ENCODE assay signal across 12 cellular contexts in genomic region chr4:142557220-142557801, GRCh38.
A peak's percentile ranks its signal among the peaks of the same experiment; 100 is the strongest.
DNase-seq lines count a peak whose midpoint lies in the region; ATAC-seq and TF ChIP-seq lines count a peak whose summit lies in the region.
"Had no signal": no experiment of that assay in that cellular context is flagged by ENCODE, and none has a peak within 500 bp of the region (broad histone marks: within the 10 kb centered on the region; RNA-seq: fewer than 3 reads in every experiment).

No MANE protein-coding gene starts in this region.

- H3K27me3 Mint-ChIP-seq in activated T-cell treated with anti-CD3 and anti-CD28 coated beads, Interleukin-2, amount 50 U/mL, for 24 hours, result no peaks in the 10 kb centered on the region
- H3K27me3 Mint-ChIP-seq in CD8-positive, alpha-beta memory T cell, result peaks cover 0 to 2% of the 10 kb centered on the region in 2 donors
- no peaks in the 10 kb centered on the region for H3K27me3 Mint-ChIP-seq in activated CD4-positive, alpha-beta memory T cell treated with anti-CD3 and anti-CD28 coated beads for 36 hours
- H3K27me3 Mint-ChIP-seq in naive thymus-derived CD4-positive, alpha-beta T cell, result no peaks in the 10 kb centered on the region
- H3K27me3 Mint-ChIP-seq: B cell had no signal

- CTCF ChIA-PET in CD8-positive, alpha-beta memory T cell (lab: Charles Lee), result interaction anchor here (1.5 kb wide), 1 partner anchor 10 kb away, joined by 3 read pairs; no protein-coding TSS in a partner anchor
- CTCF ChIA-PET in activated CD4-positive, alpha-beta memory T cell treated with anti-CD3 and anti-CD28 coated beads for 36 hours (lab: Charles Lee), result interaction anchor here (1.0 to 1.9 kb wide), 6 partner anchors 10 to 204 kb away, joined by 3 to 6 read pairs (median 4); no protein-coding TSS in a partner anchor
- CTCF ChIA-PET in naive thymus-derived CD4-positive, alpha-beta T cell (lab: Charles Lee), result interaction anchor here (0.9 to 2.3 kb wide), 2 partner anchors 10 to 12 kb away, joined by 3 to 10 read pairs; no protein-coding TSS in a partner anchor

- H3K36me3 Mint-ChIP-seq in activated T-cell treated with anti-CD3 and anti-CD28 coated beads, Interleukin-2, amount 50 U/mL, for 24 hours (ENCODE audit: low read depth), result peaks cover 2% of the 10 kb centered on the region
- peaks cover 0 to 5% (median 0%) of the 10 kb centered on the region in 3 donors for H3K36me3 Mint-ChIP-seq in CD8-positive, alpha-beta memory T cell
- H3K36me3 Mint-ChIP-seq in activated CD4-positive, alpha-beta memory T cell treated with anti-CD3 and anti-CD28 coated beads for 36 hours, result peaks cover 10% of the 10 kb centered on the region
- H3K36me3 Mint-ChIP-seq in naive thymus-derived CD4-positive, alpha-beta T cell, result peaks cover 0 to 5% (median 3%) of the 10 kb centered on the region in 5 donors

- no peak overlapping the region for H3K27ac ChIP-seq in CD8-positive, alpha-beta memory T cell (ENCODE audit: low read depth, low read length)
- peak overlapping the region; percentile 60 for H3K27ac ChIP-seq in naive thymus-derived CD4-positive, alpha-beta T cell (ENCODE audit: low read depth, low read length)
- no peak overlapping the region for H3K27ac ChIP-seq in testis

- H3K4me1 ChIP-seq in CD8-positive, alpha-beta memory T cell (ENCODE audit: insufficient read depth, low read length), result peaks cover 44% of the 10 kb centered on the region
- H3K4me1 ChIP-seq in naive thymus-derived CD4-positive, alpha-beta T cell (ENCODE audit: control insufficient read depth in 2 of 2, insufficient read depth in 2 of 2, low read length in 2 of 2), result peaks cover 0 to 41% of the 10 kb centered on the region in 2 donors
- no peaks in the 10 kb centered on the region for H3K4me1 ChIP-seq in testis

- no peaks in the 10 kb centered on the region for H3K36me3 ChIP-seq in CD8-positive, alpha-beta memory T cell (ENCODE audit: insufficient read depth, low read length)
- no peaks in the 10 kb centered on the region for H3K36me3 ChIP-seq in naive thymus-derived CD4-positive, alpha-beta T cell (ENCODE audit: control insufficient read depth in 2 of 3, insufficient read depth in 3 of 3, low read length in 3 of 3)
- no peaks in the 10 kb centered on the region for H3K36me3 ChIP-seq in testis (ENCODE audit: low read depth, missing control alignments)

- H3K27me3 ChIP-seq in CD8-positive, alpha-beta memory T cell (ENCODE audit: insufficient read depth, low read length, poor library complexity, severe bottlenecking), result no peaks in the 10 kb centered on the region
- H3K27me3 ChIP-seq in naive thymus-derived CD4-positive, alpha-beta T cell (ENCODE audit: control insufficient read depth in 2 of 2, insufficient read depth in 2 of 2, low read length in 2 of 2), result no peaks in the 10 kb centered on the region
- H3K27me3 ChIP-seq in testis, result no peaks in the 10 kb centered on the region

- peak overlapping the region; percentile 87 for H3K27ac Mint-ChIP-seq in activated T-cell treated with anti-CD3 and anti-CD28 coated beads, Interleukin-2, amount 50 U/mL, for 24 hours
- no peak overlapping the region for H3K27ac Mint-ChIP-seq in CD8-positive, alpha-beta memory T cell
- peak overlapping the region; percentile 90 for H3K27ac Mint-ChIP-seq in activated CD4-positive, alpha-beta memory T cell treated with anti-CD3 and anti-CD28 coated beads for 36 hours
- peak overlapping the region; percentile 72 to 95 (median 83) for H3K27ac Mint-ChIP-seq in naive thymus-derived CD4-positive, alpha-beta T cell
- H3K27ac Mint-ChIP-seq: B cell, HFFc6 had no signal

- ATAC-seq in naive thymus-derived CD4-positive, alpha-beta T cell, result peak; percentile 38
- ATAC-seq in GM21529 (IDR thresholded peaks at IDR 0.05; ENCODE audit: unreplicated experiment), result no peak

- no peak for TF ChIP-seq CTCF in testis (IDR thresholded peaks at IDR 0.05)

- POLR2A ChIA-PET in CD8-positive, alpha-beta memory T cell (lab: Charles Lee), result interaction anchor here (0.8 kb wide), 1 partner anchor 152 kb away, joined by 3 read pairs; no protein-coding TSS in a partner anchor
- POLR2A ChIA-PET in activated CD4-positive, alpha-beta memory T cell treated with anti-CD3 and anti-CD28 coated beads for 36 hours (lab: Charles Lee), result interaction anchor here (1.0 to 3.4 kb wide), 5 partner anchors 9 to 152 kb away, joined by 4 to 28 read pairs (median 7); no protein-coding TSS in a partner anchor
- POLR2A ChIA-PET in naive thymus-derived CD4-positive, alpha-beta T cell (lab: Charles Lee), result interaction anchor here (0.6 to 5.5 kb wide), 5 partner anchors 9 to 1686 kb away, joined by 4 to 55 read pairs (median 4); no protein-coding TSS in a partner anchor

- DNase-seq in activated T-cell treated with anti-CD3 and anti-CD28 coated beads, Interleukin-2, amount 50 U/mL, for 24 hours, result peak; percentile 46
- no peak for DNase-seq in activated T-cell treated with anti-CD3 and anti-CD28 coated beads, Interleukin-2, amount 50 U/mL, for 1 hour
- DNase-seq in CD8-positive, alpha-beta memory T cell, result no peak
- DNase-seq in activated CD4-positive, alpha-beta memory T cell treated with anti-CD3 and anti-CD28 coated beads for 36 hours, result no peak
- DNase-seq in naive thymus-derived CD4-positive, alpha-beta T cell, result no peak
- DNase-seq in testis, result no peak
- DNase-seq: HFFc6, NCI-H1436 treated with DMSO at 0.1 percent for 48 hours, NCI-H2081, NCI-H524 had no signal

- 85 to 89% methylated on average over 4 of the region's 4 CpGs for WGBS in testis, 2 donors

- no peak for TF ChIP-seq POLR2A in testis (IDR thresholded peaks at IDR 0.05)

- intact Hi-C loops in activated CD4-positive, alpha-beta memory T cell treated with anti-CD3 and anti-CD28 coated beads for 36 hours (cut with micrococcal nuclease), result loop anchor here (2.0 kb wide), 1 partner anchor 141 kb away; no protein-coding TSS in a partner anchor
- intact Hi-C loops in naive thymus-derived CD4-positive, alpha-beta T cell (cut with micrococcal nuclease), result loop anchor here (1.0 to 2.0 kb wide), 2 partner anchors 10 to 17 kb away; no protein-coding TSS in a partner anchor
- intact Hi-C loops in testis (cut with DNase I; ENCODE audit: low total_unique reads), result no loop called here

- H3K9me3 ChIP-seq in CD8-positive, alpha-beta memory T cell (ENCODE audit: low read length), result no peaks in the 10 kb centered on the region
- no peaks in the 10 kb centered on the region for H3K9me3 ChIP-seq in naive thymus-derived CD4-positive, alpha-beta T cell (ENCODE audit: control insufficient read depth in 2 of 3, low read length in 3 of 3)
- H3K9me3 ChIP-seq in testis, result no peaks in the 10 kb centered on the region

- H3K4me1 Mint-ChIP-seq in activated T-cell treated with anti-CD3 and anti-CD28 coated beads, Interleukin-2, amount 50 U/mL, for 24 hours (ENCODE audit: low read depth), result peaks cover 76% of the 10 kb centered on the region
- H3K4me1 Mint-ChIP-seq in CD8-positive, alpha-beta memory T cell, result peaks cover 3 to 35% (median 12%) of the 10 kb centered on the region in 3 donors
- peaks cover 75% of the 10 kb centered on the region for H3K4me1 Mint-ChIP-seq in activated CD4-positive, alpha-beta memory T cell treated with anti-CD3 and anti-CD28 coated beads for 36 hours (ENCODE audit: low read depth)
- H3K4me1 Mint-ChIP-seq in naive thymus-derived CD4-positive, alpha-beta T cell, result peaks cover 30 to 89% (median 78%) of the 10 kb centered on the region in 7 donors
- H3K4me1 Mint-ChIP-seq: B cell had no signal

- H3K4me3 Mint-ChIP-seq in activated T-cell treated with anti-CD3 and anti-CD28 coated beads, Interleukin-2, amount 50 U/mL, for 24 hours, result peak overlapping the region; percentile 63
- H3K4me3 Mint-ChIP-seq in CD8-positive, alpha-beta memory T cell, result peak overlapping the region in 3 of 7 donors; percentile 8 to 42 (median 20)
- peak overlapping the region; percentile 68 for H3K4me3 Mint-ChIP-seq in activated CD4-positive, alpha-beta memory T cell treated with anti-CD3 and anti-CD28 coated beads for 36 hours
- H3K4me3 Mint-ChIP-seq in naive thymus-derived CD4-positive, alpha-beta T cell, result peak overlapping the region; percentile 58 to 80 (median 74)
- H3K4me3 Mint-ChIP-seq: B cell, HFFc6 had no signal

- H3K9me3 Mint-ChIP-seq in activated T-cell treated with anti-CD3 and anti-CD28 coated beads, Interleukin-2, amount 50 U/mL, for 24 hours, result no peaks in the 10 kb centered on the region
- H3K9me3 Mint-ChIP-seq in CD8-positive, alpha-beta memory T cell, result no peaks in the 10 kb centered on the region
- H3K9me3 Mint-ChIP-seq in activated CD4-positive, alpha-beta memory T cell treated with anti-CD3 and anti-CD28 coated beads for 36 hours, result no peaks in the 10 kb centered on the region
- no peaks in the 10 kb centered on the region for H3K9me3 Mint-ChIP-seq in naive thymus-derived CD4-positive, alpha-beta T cell
- H3K9me3 Mint-ChIP-seq: HFFc6 had no signal

- peak overlapping the region; percentile 2 for H3K4me3 ChIP-seq in CD8-positive, alpha-beta memory T cell (ENCODE audit: low read length)
- H3K4me3 ChIP-seq in naive thymus-derived CD4-positive, alpha-beta T cell (ENCODE audit: low read length), result peak overlapping the region; percentile 30
- H3K4me3 ChIP-seq in testis, result no peak overlapping the region

Comparison
In these comparisons a context has a peak if more than half of its experiments do, and no peak if none do; other contexts are left out.
1. H3K27ac Mint-ChIP-seq: peak in activated T-cell treated with anti-CD3 and anti-CD28 coated beads, Interleukin-2, amount 50 U/mL, for 24 hours (single experiment), activated CD4-positive, alpha-beta memory T cell treated with anti-CD3 and anti-CD28 coated beads for 36 hours (single experiment) and naive thymus-derived CD4-positive, alpha-beta T cell (9 of 9); none in CD8-positive, alpha-beta memory T cell (0 of 8).
2. H3K4me3 ChIP-seq: peak in CD8-positive, alpha-beta memory T cell (single experiment) and naive thymus-derived CD4-positive, alpha-beta T cell (single experiment); none in testis (0 of 2).